In the genomic region with DNA sequence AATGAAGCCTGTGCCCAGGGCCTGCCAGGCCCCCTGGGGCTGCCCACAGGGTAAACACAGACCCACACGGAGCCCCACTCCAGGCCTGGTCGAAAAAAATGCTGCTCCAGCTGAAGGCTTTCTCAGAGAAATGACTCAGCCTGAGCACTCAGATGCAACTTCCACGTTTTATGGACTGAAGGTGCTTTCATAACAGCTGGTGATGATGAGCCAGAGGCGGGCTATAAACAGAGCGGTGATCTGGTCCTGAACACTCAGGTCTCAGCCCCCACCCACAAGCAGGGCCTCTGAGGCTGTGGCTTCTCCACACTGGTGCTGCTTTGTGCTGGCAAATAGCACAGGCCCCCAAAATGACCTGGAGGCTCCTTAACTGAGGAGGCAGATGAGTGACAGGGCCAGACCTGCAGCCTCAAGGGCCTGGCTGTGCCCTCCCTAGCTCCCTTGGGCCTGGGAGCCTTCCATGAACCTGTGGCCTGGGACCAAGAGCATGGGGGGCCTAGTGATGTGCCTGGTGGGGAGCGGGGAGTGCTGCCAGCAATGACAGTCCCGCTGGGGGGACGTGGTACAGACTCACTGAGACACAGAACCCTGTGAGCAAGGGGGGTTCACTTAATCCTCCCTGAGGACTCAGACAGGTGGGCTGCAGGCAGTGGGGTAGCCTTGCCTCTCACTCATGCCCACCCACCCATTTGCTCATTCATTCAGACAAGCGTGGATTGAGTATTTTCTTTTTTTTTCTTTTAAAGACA, we compare ENCODE assay signal across 1 cellular context.
TF ChIP-seq lines count a peak whose summit lies in the region.

No MANE protein-coding gene starts in this region.

TF ChIP-seq in H1, 55 proteins besides CTCF, POLR2A, EP300 and RAD21:
- TF ChIP-seq BRCA1 (IDR thresholded peaks at IDR 0.05; ENCODE audit: low read depth, low read length), result no peak
- no peak for TF ChIP-seq TAF7 (optimal IDR thresholded peaks at IDR 0.05; ENCODE audit: borderline replicate concordance, low read depth, low read length)
